In genomic region chrX:40074080-40074958, GRCh38 we compare ENCODE assay signal across 18 cellular contexts. TPM values are rescaled to one million over a fixed set of nuclear protein-coding genes. Genes with fewer than 3 reads are reported as not detected.
DNase-seq lines count a peak whose midpoint lies in the region; ATAC-seq and TF ChIP-seq lines count a peak whose summit lies in the region.
"Had no signal": no experiment of that assay in that cellular context is flagged by ENCODE, and none has a peak within 500 bp of the region (broad histone marks: within the 10 kb centered on the region; RNA-seq: fewer than 3 reads in every experiment).

No MANE protein-coding gene starts in this region.

- no peaks in the 10 kb centered on the region for H3K27me3 Mint-ChIP-seq in T-helper 2 cell treated with Interferon-gamma antibody and Interleukin-4, amounts not matched to agents 5 μg/mL and 100 μg/mL, for 36 hours (ENCODE audit: low read depth)
- no peaks in the 10 kb centered on the region for H3K27me3 Mint-ChIP-seq in glutamatergic neuron (ENCODE audit: unreplicated experiment)

- ATAC-seq in GM21367 (IDR thresholded peaks at IDR 0.05; ENCODE audit: unreplicated experiment) (no peak), HG03354 (IDR thresholded peaks at IDR 0.05; ENCODE audit: poor library complexity, severe bottlenecking, unreplicated experiment) (no peak)
- ATAC-seq: CD8-positive, alpha-beta T cell; GM23338; HepG2 had no signal

- H3K4me1 ChIP-seq in skeletal muscle tissue (ENCODE audit: control insufficient read depth in 3 of 3, insufficient read depth in 3 of 3, low read length in 3 of 3): peaks cover 0 to 13% (median 11%) of the 10 kb centered on the region in 3 donors

- H3K27me3 ChIP-seq in skeletal muscle tissue (ENCODE audit: control insufficient read depth in 3 of 3, insufficient read depth in 3 of 3, low read length in 3 of 3): peaks cover 0 to 7% (median 0%) of the 10 kb centered on the region in 3 donors

- DNase-seq in T-helper 2 cell treated with Interferon-gamma antibody and Interleukin-4, amounts not matched to agents 5 μg/mL and 100 μg/mL, for 36 hours (ENCODE audit: low spot score): no peak
- DNase-seq in T-helper 2 cell: no peak
- no peak for DNase-seq in glutamatergic neuron
- DNase-seq in activated CD4-positive, CD25-positive, alpha-beta regulatory T cell (lab: John Stamatoyannopoulos, UW): no peak
- DNase-seq in NCI-H1092 (lab: John Stamatoyannopoulos, UW): no peak
- DNase-seq: CD8-positive, alpha-beta T cell; COR-L47; DMS153; DMS79 treated with DMSO at 0.1 percent for 48 hours; EL; H7 had no signal

- no peaks in the 10 kb centered on the region for H3K9me3 ChIP-seq in skeletal muscle tissue (ENCODE audit: control insufficient read depth in 3 of 3, low read length in 3 of 3)

- no peak overlapping the region for H3K4me3 Mint-ChIP-seq in T-helper 2 cell treated with Interferon-gamma antibody and Interleukin-4, amounts not matched to agents 5 μg/mL and 100 μg/mL, for 36 hours
- no peak overlapping the region for H3K4me3 Mint-ChIP-seq in glutamatergic neuron (ENCODE audit: unreplicated experiment)
- H3K4me3 Mint-ChIP-seq: CD14-positive monocyte; CD8-positive, alpha-beta T cell; GM23338 had no signal

- H3K4me1 Mint-ChIP-seq in T-helper 2 cell treated with Interferon-gamma antibody and Interleukin-4, amounts not matched to agents 5 μg/mL and 100 μg/mL, for 36 hours (ENCODE audit: low read depth): peaks cover 9% of the 10 kb centered on the region
- peaks cover 11% of the 10 kb centered on the region for H3K4me1 Mint-ChIP-seq in glutamatergic neuron (ENCODE audit: low read depth, unreplicated experiment)
- H3K4me1 Mint-ChIP-seq: CD14-positive monocyte had no signal

- H3K4me3 ChIP-seq in skeletal muscle tissue (ENCODE audit: low read length in 3 of 3): no peak overlapping the region
- H3K4me3 ChIP-seq: GM23338 had no signal

- no peaks in the 10 kb centered on the region for H3K9me3 Mint-ChIP-seq in T-helper 2 cell treated with Interferon-gamma antibody and Interleukin-4, amounts not matched to agents 5 μg/mL and 100 μg/mL, for 36 hours
- no peaks in the 10 kb centered on the region for H3K9me3 Mint-ChIP-seq in glutamatergic neuron (ENCODE audit: unreplicated experiment)
- H3K9me3 Mint-ChIP-seq: CD8-positive, alpha-beta T cell; GM23338 had no signal

- H3K9ac ChIP-seq in skeletal muscle tissue (ENCODE audit: low read depth in 1 of 3, low read length in 3 of 3): no peak overlapping the region

- H3K36me3 Mint-ChIP-seq in T-helper 2 cell treated with Interferon-gamma antibody and Interleukin-4, amounts not matched to agents 5 μg/mL and 100 μg/mL, for 36 hours (ENCODE audit: low read depth): peaks cover 44% of the 10 kb centered on the region
- H3K36me3 Mint-ChIP-seq in glutamatergic neuron (ENCODE audit: unreplicated experiment): no peaks in the 10 kb centered on the region

- H3K36me3 ChIP-seq in skeletal muscle tissue (ENCODE audit: control insufficient read depth in 3 of 3, insufficient read depth in 3 of 3, low read length in 3 of 3): peaks cover 27 to 35% (median 33%) of the 10 kb centered on the region in 3 donors

- peak overlapping the region; percentile 44 for H3K27ac ChIP-seq in skeletal muscle tissue (ENCODE audit: low read depth, low read length)
- H3K27ac ChIP-seq: 22Rv1 had no signal

- H3K27ac Mint-ChIP-seq in T-helper 2 cell treated with Interferon-gamma antibody and Interleukin-4, amounts not matched to agents 5 μg/mL and 100 μg/mL, for 36 hours: peak overlapping the region; percentile 36
- H3K27ac Mint-ChIP-seq in glutamatergic neuron (ENCODE audit: unreplicated experiment): peak overlapping the region; percentile 68
- H3K27ac Mint-ChIP-seq: CD8-positive, alpha-beta T cell; GM23338 had no signal

- no peak for TF ChIP-seq CTCF in glutamatergic neuron (IDR thresholded peaks at IDR 0.05; ENCODE audit: partially characterized antibody, unreplicated experiment)

RNA-seq across cellular contexts. Expression of gene BCOR, which starts 23.4 kb away (rescaled TPM):
- total RNA-seq in glutamatergic neuron (ENCODE audit: unreplicated experiment): 59.0 TPM
- 19.8 TPM for total RNA-seq in skeletal muscle tissue
